ENCODE assay signal across 12 cellular contexts in the genomic region with DNA sequence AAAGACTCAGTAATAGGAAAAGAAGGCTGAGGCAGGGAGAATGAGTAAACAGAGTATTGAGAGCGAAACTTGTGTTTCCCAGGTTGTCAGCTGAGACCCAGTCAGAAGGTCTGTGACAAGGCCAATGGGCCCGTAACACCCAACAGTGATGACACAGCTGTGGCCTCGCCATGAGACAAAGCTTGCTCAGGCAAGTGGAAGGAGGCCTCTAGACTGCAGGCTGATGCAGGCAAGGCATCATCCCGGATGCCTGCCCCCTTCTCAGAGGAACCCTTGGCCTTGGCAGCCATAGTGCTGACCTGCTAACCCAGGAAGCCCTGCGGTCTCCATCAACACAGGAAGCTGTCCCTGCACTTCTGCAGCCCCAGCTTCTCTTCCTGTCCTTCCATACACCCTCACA. TPM values are rescaled to one million over a fixed set of nuclear protein-coding genes. Genes with fewer than 3 reads are reported as not detected.
DNase-seq lines count a peak whose midpoint lies in the region; ATAC-seq and TF ChIP-seq lines count a peak whose summit lies in the region.
"Had no signal": no experiment of that assay in that cellular context is flagged by ENCODE, and none has a peak within 500 bp of the region (broad histone marks: within the 10 kb centered on the region; RNA-seq: fewer than 3 reads in every experiment).

No MANE protein-coding gene starts in this region.

- H3K36me3 ChIP-seq in SJCRH30, result no peaks in the 10 kb centered on the region

- H3K4me1 Mint-ChIP-seq in activated naive CD4-positive, alpha-beta T cell treated with anti-CD3 and anti-CD28 coated beads for 36 hours (ENCODE audit: low read depth), result peaks cover 4% of the 10 kb centered on the region
- H3K4me1 Mint-ChIP-seq in T-helper 2 cell treated with Interferon-gamma antibody and Interleukin-4, amounts not matched to agents 5 μg/mL and 100 μg/mL, for 36 hours (ENCODE audit: low read depth), result peaks cover 19% of the 10 kb centered on the region
- no peaks in the 10 kb centered on the region for H3K4me1 Mint-ChIP-seq in chondrocyte (ENCODE audit: low read depth)

- no peak overlapping the region for H3K27ac Mint-ChIP-seq in activated naive CD4-positive, alpha-beta T cell treated with anti-CD3 and anti-CD28 coated beads for 36 hours
- no peak overlapping the region for H3K27ac Mint-ChIP-seq in T-helper 2 cell treated with Interferon-gamma antibody and Interleukin-4, amounts not matched to agents 5 μg/mL and 100 μg/mL, for 36 hours
- no peak overlapping the region for H3K27ac Mint-ChIP-seq in chondrocyte (ENCODE audit: unreplicated experiment)

- CTCF ChIA-PET in activated naive CD4-positive, alpha-beta T cell treated with anti-CD3 and anti-CD28 coated beads for 36 hours (lab: Charles Lee), result no interaction called here

- H3K9me3 Mint-ChIP-seq in activated naive CD4-positive, alpha-beta T cell treated with anti-CD3 and anti-CD28 coated beads for 36 hours, result peaks cover 14% of the 10 kb centered on the region
- H3K9me3 Mint-ChIP-seq in T-helper 2 cell treated with Interferon-gamma antibody and Interleukin-4, amounts not matched to agents 5 μg/mL and 100 μg/mL, for 36 hours, result peaks cover 15% of the 10 kb centered on the region
- H3K9me3 Mint-ChIP-seq in chondrocyte (ENCODE audit: low read depth), result peaks cover 13% of the 10 kb centered on the region

- DNase-seq in activated naive CD4-positive, alpha-beta T cell treated with anti-CD3 and anti-CD28 coated beads for 36 hours, result peak; percentile 17
- DNase-seq in activated naive CD4-positive, alpha-beta T cell (lab: John Stamatoyannopoulos, UW), result no peak
- peak; percentile 18 for DNase-seq in T-helper 2 cell treated with Interferon-gamma antibody and Interleukin-4, amounts not matched to agents 5 μg/mL and 100 μg/mL, for 36 hours (ENCODE audit: low spot score)
- DNase-seq in posterior vena cava (ENCODE audit: low spot score) (peak; percentile 64), SJCRH30 (no peak), SKM-1 (lab: John Stamatoyannopoulos, UW; ENCODE audit: unreplicated experiment) (no peak), chondrocyte (ENCODE audit: low spot score) (no peak)
- DNase-seq: erythroblast, NCI-H2081, T-helper 9 cell, testis had no signal

- intact Hi-C loops in activated naive CD4-positive, alpha-beta T cell treated with anti-CD3 and anti-CD28 coated beads for 36 hours (cut with micrococcal nuclease), result no loop called here
- intact Hi-C loops in posterior vena cava (cut with DNase I), result no loop called here

- no peaks in the 10 kb centered on the region for H3K4me1 ChIP-seq in SJCRH30

- TF ChIP-seq CTCF in chondrocyte (IDR thresholded peaks at IDR 0.05), result no peak

- no peak overlapping the region for H3K4me3 Mint-ChIP-seq in activated naive CD4-positive, alpha-beta T cell treated with anti-CD3 and anti-CD28 coated beads for 36 hours
- no peak overlapping the region for H3K4me3 Mint-ChIP-seq in T-helper 2 cell treated with Interferon-gamma antibody and Interleukin-4, amounts not matched to agents 5 μg/mL and 100 μg/mL, for 36 hours
- no peak overlapping the region for H3K4me3 Mint-ChIP-seq in chondrocyte (ENCODE audit: unreplicated experiment)

- no peaks in the 10 kb centered on the region; the same call in 1 of the 2 replicates for H3K9me3 ChIP-seq in SJCRH30 (replicated peaks)
- H3K9me3 ChIP-seq: testis had no signal

- H3K4me3 ChIP-seq in SJCRH30, result no peak overlapping the region
- H3K4me3 ChIP-seq: testis had no signal

- peak; percentile 43 for ATAC-seq in GM21786 (IDR thresholded peaks at IDR 0.05; ENCODE audit: unreplicated experiment)

- no peaks in the 10 kb centered on the region for H3K27me3 ChIP-seq in SJCRH30
- H3K27me3 ChIP-seq: testis had no signal

- peaks cover 2% of the 10 kb centered on the region for H3K27me3 Mint-ChIP-seq in activated naive CD4-positive, alpha-beta T cell treated with anti-CD3 and anti-CD28 coated beads for 36 hours (ENCODE audit: low read depth)
- peaks cover 15% of the 10 kb centered on the region for H3K27me3 Mint-ChIP-seq in T-helper 2 cell treated with Interferon-gamma antibody and Interleukin-4, amounts not matched to agents 5 μg/mL and 100 μg/mL, for 36 hours (ENCODE audit: low read depth)
- H3K27me3 Mint-ChIP-seq in chondrocyte (ENCODE audit: low read depth), result no peaks in the 10 kb centered on the region

- H3K27ac ChIP-seq in SJCRH30, result no peak overlapping the region
- H3K27ac ChIP-seq: testis had no signal

- H3K36me3 Mint-ChIP-seq in activated naive CD4-positive, alpha-beta T cell treated with anti-CD3 and anti-CD28 coated beads for 36 hours (ENCODE audit: low read depth), result no peaks in the 10 kb centered on the region
- no peaks in the 10 kb centered on the region for H3K36me3 Mint-ChIP-seq in T-helper 2 cell treated with Interferon-gamma antibody and Interleukin-4, amounts not matched to agents 5 μg/mL and 100 μg/mL, for 36 hours (ENCODE audit: low read depth)
- peaks cover 8% of the 10 kb centered on the region for H3K36me3 Mint-ChIP-seq in chondrocyte (ENCODE audit: low read depth)

RNA-seq across cellular contexts. Expression of a gene that starts 15.4 kb away (rescaled TPM):
- not detected for total RNA-seq in activated naive CD4-positive, alpha-beta T cell treated with anti-CD3 and anti-CD28 coated beads for 36 hours
- total RNA-seq in posterior vena cava (1 to 10 TPM; 6.9 to 8.9 TPM), chondrocyte (16.2 to 29.6 TPM (median 25.7 TPM) in 3 replicates)
- total RNA-seq in SJCRH30 (2014; rRNA removed; shearing (Covaris generic)), result 0.58 and 1.4 TPM in 2 replicates

Comparison
In these comparisons a context has a peak if more than half of its experiments do, and no peak if none do; other contexts are left out.
1. DNase-seq: peak in activated naive CD4-positive, alpha-beta T cell treated with anti-CD3 and anti-CD28 coated beads for 36 hours (single experiment), T-helper 2 cell treated with Interferon-gamma antibody and Interleukin-4, amounts not matched to agents 5 μg/mL and 100 μg/mL, for 36 hours (single experiment) and posterior vena cava (single experiment); none in activated naive CD4-positive, alpha-beta T cell (0 of 4), SJCRH30 (0 of 2), SKM-1 (single experiment) and chondrocyte (single experiment).